In genomic region chr5:55483903-55484302, GRCh38 we compare ENCODE assay signal across 28 cellular contexts.
"Had no signal": no experiment of that assay in that cellular context is flagged by ENCODE, and none has a peak within 500 bp of the region (broad histone marks: within the 10 kb centered on the region; RNA-seq: fewer than 3 reads in every experiment).

No MANE protein-coding gene starts in this region.

- H3K27ac Mint-ChIP-seq: activated naive CD4-positive, alpha-beta T cell treated with anti-CD3 and anti-CD28 coated beads for 36 hours; activated naive CD8-positive, alpha-beta T cell treated with anti-CD3 and anti-CD28 coated beads for 36 hours; activated T-helper 1 cell treated with anti-CD3 and anti-CD28 coated beads, Interleukin-12 subunit alpha, Interleukin-12 subunit beta, Interleukin-2, Interleukin-4 antibody, amounts not matched to agents 30 ng/mL and 10 ng/mL and 1 ng/mL, durations not matched to agents 14 hours and 24 hours and 36 hours; naive thymus-derived CD8-positive, alpha-beta T cell; stimulated activated naive B cell treated with anti-CD40 and anti-IgM and Interleukin-4, amounts not matched to agents 10 μg/mL and 1 μg/mL and 100 μg/mL, for 72 hours; T-helper 1 cell treated with Interleukin-12 subunit alpha and Interleukin-12 subunit beta and Interleukin-4 antibody, amounts not matched to agents 30 μg/mL and 1 μg/mL, for 36 hours had no signal

- H3K4me1 ChIP-seq: adrenal gland had no signal

- H3K27ac ChIP-seq: adrenal gland, body of pancreas, gastrocnemius medialis, stomach, thyroid gland, upper lobe of left lung, VCaP had no signal

- H3K36me3 ChIP-seq: adrenal gland, thyroid gland, upper lobe of left lung had no signal

- FAIRE-seq: colon, TTC549 had no signal

- H3K9me3 ChIP-seq: adrenal gland, body of pancreas, gastrocnemius medialis, stomach, thyroid gland, upper lobe of left lung had no signal

- H3K27me3 ChIP-seq: adrenal gland, body of pancreas, gastrocnemius medialis, stomach, thyroid gland, upper lobe of left lung had no signal

- DNase-seq: activated CD4-positive, alpha-beta T cell treated with anti-CD3 and anti-CD28 coated beads for 48 hours; activated CD4-positive, alpha-beta T cell treated with anti-CD3 and anti-CD28 coated beads, Interleukin-2, amount 50 U/mL, for 48 hours; activated CD8-positive, alpha-beta memory T cell treated with anti-CD3 and anti-CD28 coated beads for 24 hours; activated effector memory CD4-positive, alpha-beta T cell treated with anti-CD3 and anti-CD28 coated beads, Interleukin-2, amount 50 U/mL, for 16 hours; activated naive CD4-positive, alpha-beta T cell treated with anti-CD3 and anti-CD28 coated beads for 36 hours; activated naive CD8-positive, alpha-beta T cell treated with anti-CD3 and anti-CD28 coated beads for 36 hours; adrenal gland; aorta; body of pancreas; effector CD8-positive, alpha-beta T cell; gastrocnemius medialis; glutamatergic neuron; midbrain; naive thymus-derived CD8-positive, alpha-beta T cell; right cardiac atrium; stimulated activated CD4-positive, alpha-beta T cell treated with anti-CD3 and anti-CD28 coated beads, Interleukin-15, amount 100 ng/mL, for 24 hours; stimulated activated CD4-positive, alpha-beta T cell treated with anti-CD3 and anti-CD28 coated beads, Interleukin-2, amount 100 ng/mL, for 24 hours; stimulated activated naive B cell treated with anti-CD40 and anti-IgM and Interleukin-4, amounts not matched to agents 10 μg/mL and 1 μg/mL and 100 μg/mL, for 72 hours; stomach; T-helper 9 cell; thyroid gland; upper lobe of left lung had no signal

- H3K27me3 Mint-ChIP-seq: activated naive CD8-positive, alpha-beta T cell treated with anti-CD3 and anti-CD28 coated beads for 36 hours; naive thymus-derived CD8-positive, alpha-beta T cell; stimulated activated naive B cell treated with anti-CD40 and anti-IgM and Interleukin-4, amounts not matched to agents 10 μg/mL and 1 μg/mL and 100 μg/mL, for 72 hours had no signal

- H3K4me3 Mint-ChIP-seq: activated naive CD4-positive, alpha-beta T cell treated with anti-CD3 and anti-CD28 coated beads for 36 hours; activated naive CD8-positive, alpha-beta T cell treated with anti-CD3 and anti-CD28 coated beads for 36 hours; activated T-helper 1 cell treated with anti-CD3 and anti-CD28 coated beads, Interleukin-12 subunit alpha, Interleukin-12 subunit beta, Interleukin-2, Interleukin-4 antibody, amounts not matched to agents 30 ng/mL and 10 ng/mL and 1 ng/mL, durations not matched to agents 14 hours and 24 hours and 36 hours; naive thymus-derived CD8-positive, alpha-beta T cell; stimulated activated naive B cell treated with anti-CD40 and anti-IgM and Interleukin-4, amounts not matched to agents 10 μg/mL and 1 μg/mL and 100 μg/mL, for 72 hours; T-helper 1 cell treated with Interleukin-12 subunit alpha and Interleukin-12 subunit beta and Interleukin-4 antibody, amounts not matched to agents 30 μg/mL and 1 μg/mL, for 36 hours had no signal

- H3K9me3 Mint-ChIP-seq: activated naive CD4-positive, alpha-beta T cell treated with anti-CD3 and anti-CD28 coated beads for 36 hours; activated naive CD8-positive, alpha-beta T cell treated with anti-CD3 and anti-CD28 coated beads for 36 hours; activated T-helper 1 cell treated with anti-CD3 and anti-CD28 coated beads, Interleukin-12 subunit alpha, Interleukin-12 subunit beta, Interleukin-2, Interleukin-4 antibody, amounts not matched to agents 30 ng/mL and 10 ng/mL and 1 ng/mL, durations not matched to agents 14 hours and 24 hours and 36 hours; naive thymus-derived CD8-positive, alpha-beta T cell; stimulated activated naive B cell treated with anti-CD40 and anti-IgM and Interleukin-4, amounts not matched to agents 10 μg/mL and 1 μg/mL and 100 μg/mL, for 72 hours; T-helper 1 cell treated with Interleukin-12 subunit alpha and Interleukin-12 subunit beta and Interleukin-4 antibody, amounts not matched to agents 30 μg/mL and 1 μg/mL, for 36 hours had no signal

- ATAC-seq: activated CD4-positive, CD25-positive, alpha-beta regulatory T cell treated with anti-CD3 and anti-CD28 coated beads, Interleukin-2, amount 50 U/mL, for 24 hours; body of pancreas; gastrocnemius medialis; naive thymus-derived CD8-positive, alpha-beta T cell; right cardiac atrium; stimulated activated naive B cell treated with anti-CD40 and anti-IgM and Interleukin-4, amounts not matched to agents 10 μg/mL and 1 μg/mL and 100 μg/mL, for 72 hours had no signal

- H3K4me1 Mint-ChIP-seq: stimulated activated naive B cell treated with anti-CD40 and anti-IgM and Interleukin-4, amounts not matched to agents 10 μg/mL and 1 μg/mL and 100 μg/mL, for 72 hours had no signal

- H3K4me3 ChIP-seq: adrenal gland, body of pancreas, gastrocnemius medialis, stomach, thyroid gland, upper lobe of left lung had no signal
